ENCODE assay signal across 1 cellular context in the genomic region with DNA sequence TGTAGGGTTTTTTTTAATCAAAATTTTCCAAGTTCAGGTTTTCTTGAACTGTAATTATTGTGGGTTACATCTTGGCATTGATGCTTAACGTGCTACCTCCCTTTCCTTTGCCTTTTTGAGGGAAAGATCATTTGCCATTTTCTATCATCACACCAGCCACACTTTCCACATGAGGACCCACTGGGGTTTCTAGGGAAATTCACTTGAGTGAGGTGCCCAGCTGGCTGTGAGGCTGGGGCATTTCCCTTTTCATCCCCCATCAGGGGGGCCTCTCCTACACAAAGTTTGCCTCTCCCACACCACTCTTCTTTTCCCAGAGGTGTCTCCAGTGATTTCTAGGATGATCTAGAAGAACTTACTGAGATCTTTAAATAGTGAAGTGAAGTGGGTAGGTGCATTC.
TF ChIP-seq lines count a peak whose summit lies in the region.

No MANE protein-coding gene starts in this region.

TF ChIP-seq in IMR-90, 13 proteins besides CTCF, POLR2A, EP300 and RAD21:
- TF ChIP-seq FOS (IDR thresholded peaks at IDR 0.05; ENCODE audit: low read depth, low read length) = no peak
- no peak for TF ChIP-seq CHD1 (IDR thresholded peaks at IDR 0.05; ENCODE audit: low read depth, low read length)
- no peak for TF ChIP-seq BHLHE40 (IDR thresholded peaks at IDR 0.05; ENCODE audit: low read depth, low read length)
